In the genomic region with DNA sequence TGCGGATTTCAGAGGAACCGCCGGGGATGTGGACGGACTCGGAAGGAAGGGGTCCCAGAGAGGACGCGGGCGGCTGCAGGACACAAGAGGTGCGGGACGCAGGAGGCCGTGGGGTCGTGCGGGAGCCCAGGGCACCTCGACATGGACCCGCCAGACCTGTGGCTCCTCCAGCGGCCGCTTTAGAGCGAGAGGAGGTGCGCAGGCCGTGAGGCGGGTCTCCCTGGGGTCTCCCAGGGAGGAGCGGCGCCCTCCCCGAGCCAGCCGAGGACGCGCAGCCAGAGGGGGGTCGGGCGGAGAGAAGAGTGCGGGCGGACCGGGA, we compare ENCODE assay signal across 8 cellular contexts. TPM values are rescaled to one million over a fixed set of nuclear protein-coding genes. Genes with fewer than 3 reads are reported as not detected.
A peak's percentile ranks its signal among the peaks of the same experiment; 100 is the strongest.
DNase-seq lines count a peak whose midpoint lies in the region; ATAC-seq and TF ChIP-seq lines count a peak whose summit lies in the region.

No MANE protein-coding gene starts in this region.

- peaks cover 14 to 33% (median 28%) of the 10 kb centered on the region in 4 donors for H3K4me1 ChIP-seq in stomach

- H3K4me1 Mint-ChIP-seq in activated naive CD4-positive, alpha-beta T cell treated with anti-CD3 and anti-CD28 coated beads, Interleukin-2, amount 10 ng/mL, durations not matched to agents 7 days and 5 days: peaks cover 30% of the 10 kb centered on the region

- H3K27me3 Mint-ChIP-seq in activated naive CD4-positive, alpha-beta T cell treated with anti-CD3 and anti-CD28 coated beads, Interleukin-2, amount 10 ng/mL, durations not matched to agents 7 days and 5 days: peaks cover 10% of the 10 kb centered on the region

- ATAC-seq in GM18861 (IDR thresholded peaks at IDR 0.05; ENCODE audit: unreplicated experiment) (peak; percentile 28), HG03060 (IDR thresholded peaks at IDR 0.05; ENCODE audit: low read depth, unreplicated experiment) (peak; percentile 5)

- no peaks in the 10 kb centered on the region for H3K36me3 Mint-ChIP-seq in activated naive CD4-positive, alpha-beta T cell treated with anti-CD3 and anti-CD28 coated beads, Interleukin-2, amount 10 ng/mL, durations not matched to agents 7 days and 5 days

- H3K36me3 ChIP-seq in stomach: peaks cover 0 to 11% (median 6%) of the 10 kb centered on the region in 4 donors

- H3K9me3 Mint-ChIP-seq in activated naive CD4-positive, alpha-beta T cell treated with anti-CD3 and anti-CD28 coated beads, Interleukin-2, amount 10 ng/mL, durations not matched to agents 7 days and 5 days: no peaks in the 10 kb centered on the region

- H3K27ac ChIP-seq in stomach: peak overlapping the region; percentile 94 to 98 (median 96)

- TF ChIP-seq EP300 in stomach (IDR thresholded peaks at IDR 0.05): no peak

- 0 to 1% (median 0%) methylated on average over 22 to 32 of the region's 32 CpGs for WGBS in stomach, 5 donors

- H3K27ac Mint-ChIP-seq in activated naive CD4-positive, alpha-beta T cell treated with anti-CD3 and anti-CD28 coated beads, Interleukin-2, amount 10 ng/mL, durations not matched to agents 7 days and 5 days: peak overlapping the region; percentile 92

- H3K4me3 ChIP-seq in iPS-18c (ENCODE audit: insufficient read depth, low read depth, low read length) (peak overlapping the region; percentile 65), stomach (peak overlapping the region; percentile 65 to 85 (median 80))

- no peak for TF ChIP-seq CTCF in stomach (IDR thresholded peaks at IDR 0.05)

- CTCF ChIA-PET in activated naive CD4-positive, alpha-beta T cell treated with anti-CD3 and anti-CD28 coated beads, Interleukin-2, amount 10 ng/mL, durations not matched to agents 7 days and 5 days (lab: Charles Lee): interaction anchor here (1.7 kb wide), 1 partner anchor 15 kb away, joined by 5 read pairs; no protein-coding TSS in a partner anchor

- H3K27me3 ChIP-seq in stomach: no peaks in the 10 kb centered on the region

- H3K9me3 ChIP-seq in iPS-18c (ENCODE audit: control insufficient read depth, insufficient read depth, low read length): no peaks in the 10 kb centered on the region
- H3K9me3 ChIP-seq in stomach: no peaks in the 10 kb centered on the region

- TF ChIP-seq POLR2A in stomach (IDR thresholded peaks at IDR 0.05): peak in 1 of 4 donors; percentile 54

- H3K4me3 Mint-ChIP-seq in activated naive CD4-positive, alpha-beta T cell treated with anti-CD3 and anti-CD28 coated beads, Interleukin-2, amount 10 ng/mL, durations not matched to agents 7 days and 5 days: peak overlapping the region; percentile 96

- intact Hi-C loops in stomach (cut with DNase I; ENCODE audit: low total_unique reads): no loop called here

- DNase-seq in activated naive CD4-positive, alpha-beta T cell treated with anti-CD3 and anti-CD28 coated beads, Interleukin-2, amount 10 ng/mL, durations not matched to agents 7 days and 5 days: no peak
- DNase-seq in stomach (peak; percentile 29), RKO (ENCODE audit: low spot score) (no peak), GOT3 (lab: John Stamatoyannopoulos, UW) (no peak), T-helper 9 cell (no peak)

RNA-seq across cellular contexts. Expression of a gene that starts 6.8 kb away (rescaled TPM):
- 100 to 1,000 TPM in 1 of 5 donors, 10 to 100 TPM in 4; 10.5 to 121 (median 26.5) TPM for total RNA-seq in stomach
- 10 to 100 TPM in 2 of 3 donors, 1 to 10 TPM in 1; 8.1 to 18.1 (median 12.0) TPM for polyA plus RNA-seq in stomach

RNA-seq across cellular contexts. Expression of a gene that starts 21.9 kb away (rescaled TPM):
- 10 to 100 TPM; 19.6 to 76.4 (median 52.4) TPM for total RNA-seq in stomach
- polyA plus RNA-seq in stomach: 10 to 100 TPM; 30.1 to 43.4 (median 39.0) TPM

RNA-seq across cellular contexts. Expression of a gene that starts 46.9 kb away (rescaled TPM):
- 10 to 100 TPM in 2 of 5 donors, 1 to 10 TPM in 2, not detected in 1; 1.8 to 33.2 (median 9.8) TPM for total RNA-seq in stomach
- polyA plus RNA-seq in stomach: 10 to 100 TPM in 2 of 3 donors, 1 to 10 TPM in 1; 5.2 to 62.2 (median 22.7) TPM

RNA-seq across cellular contexts. Expression of a gene that starts 59.2 kb away (rescaled TPM):
- under 1 TPM in 1 of 5 donors, not detected in 4; 0.37 TPM for total RNA-seq in stomach
- 1 to 10 TPM in 1 of 3 donors, not detected in 2; 1.1 TPM for polyA plus RNA-seq in stomach
